Comparison of ENCODE assay signal across 8 cellular contexts in the genomic region with DNA sequence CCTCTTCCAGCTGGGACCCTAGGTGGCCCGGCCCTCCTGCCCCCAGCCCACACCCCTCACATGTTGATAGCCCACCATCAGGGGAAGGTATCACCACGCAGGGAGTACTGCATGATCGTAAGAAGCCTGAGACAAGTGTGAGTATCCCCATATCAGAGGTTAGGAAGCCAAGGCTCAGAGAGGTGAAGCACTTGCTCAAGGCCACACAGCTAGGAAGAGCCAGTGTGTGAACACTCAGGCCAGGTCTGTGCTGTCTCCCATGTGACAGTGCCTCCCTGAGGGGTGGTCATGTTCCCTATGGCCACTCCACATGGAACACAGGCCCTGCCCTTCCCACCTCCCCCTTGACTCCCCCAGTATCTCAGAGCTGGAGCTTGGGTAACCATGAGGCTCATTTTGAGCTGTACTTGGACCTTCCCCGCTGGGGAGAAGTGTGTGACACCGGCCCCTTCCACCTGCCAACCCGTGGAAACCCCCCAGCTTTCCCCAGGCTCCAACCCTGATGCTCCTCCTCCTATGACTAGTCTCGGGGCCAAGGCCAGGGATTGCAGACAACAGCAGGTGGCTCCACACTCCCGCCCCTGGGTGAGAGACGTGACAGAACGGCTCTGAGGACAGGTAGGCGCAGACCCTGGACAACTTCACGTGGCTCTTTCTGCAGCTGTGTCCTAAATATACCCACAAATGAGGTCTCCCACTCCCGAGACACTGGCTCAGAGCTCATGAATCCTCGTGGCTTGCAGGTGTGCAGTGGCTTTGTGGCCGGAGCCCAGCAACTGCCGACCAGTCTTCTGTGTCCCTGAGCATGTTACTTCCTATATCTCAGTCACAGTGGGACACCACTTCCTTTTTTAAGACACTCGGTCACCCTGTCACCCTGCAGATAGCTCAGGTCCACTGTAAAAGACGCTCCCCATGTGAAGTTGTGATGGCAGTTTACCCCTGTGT.
DNase-seq lines count a peak whose midpoint lies in the region; ATAC-seq lines count a peak whose summit lies in the region.

No MANE protein-coding gene starts in this region.

- ATAC-seq in activated CD4-positive, CD25-positive, alpha-beta regulatory T cell treated with anti-CD3 and anti-CD28 coated beads, Interleukin-2, amount 50 U/mL, for 24 hours: peak; percentile 73 to 77
- peak; percentile 91 for ATAC-seq in HG02870 (IDR thresholded peaks at IDR 0.05; ENCODE audit: unreplicated experiment)

- DNase-seq in activated CD4-positive, CD25-positive, alpha-beta regulatory T cell treated with anti-CD3 and anti-CD28 coated beads, Interleukin-2, amount 50 U/mL, for 72 hours: no peak
- DNase-seq in OCI-M1 (lab: John Stamatoyannopoulos, UW): peak; percentile 76
- DNase-seq in germinal center (ENCODE audit: low spot score): peak; percentile 40
- DNase-seq in C1 segment of cervical spinal cord (lab: John Stamatoyannopoulos, UW): no peak
- no peak for DNase-seq in islet precursor cell
- no peak for DNase-seq in AG08396 (ENCODE audit: low spot score)

Comparison
In these comparisons a context has a peak if more than half of its experiments do, and no peak if none do; other contexts are left out.
1. DNase-seq: peak in OCI-M1 (single experiment) and germinal center (single experiment); none in activated CD4-positive, CD25-positive, alpha-beta regulatory T cell treated with anti-CD3 and anti-CD28 coated beads, Interleukin-2, amount 50 U/mL, for 72 hours (single experiment), C1 segment of cervical spinal cord (0 of 14), islet precursor cell (single experiment) and AG08396 (single experiment).